Comparison of ENCODE assay signal across 9 cellular contexts in genomic region chr4:153684182-153685073, GRCh38. TPM values are rescaled to one million over a fixed set of nuclear protein-coding genes. Genes with fewer than 3 reads are reported as not detected.
DNase-seq lines count a peak whose midpoint lies in the region; ATAC-seq, FAIRE-seq and TF ChIP-seq lines count a peak whose summit lies in the region.
"Had no signal": no experiment of that assay in that cellular context is flagged by ENCODE, and none has a peak within 500 bp of the region (broad histone marks: within the 10 kb centered on the region; RNA-seq: fewer than 3 reads in every experiment).

Gene TLR2 (plus strand): TSS chr4:153684280. CDS start chr4:153702908, 18,628 bp downstream.

- peaks cover 16% of the 10 kb centered on the region for H3K23me2 ChIP-seq in H1 (ENCODE audit: low read depth, low read length)

- CTCF ChIA-PET in activated CD8-positive, alpha-beta T cell treated with anti-CD3 and anti-CD28 coated beads, Interleukin-2, amount 10 ng/mL, durations not matched to agents 7 days and 5 days (lab: Charles Lee), result interaction anchor here (1.1 to 1.5 kb wide), 2 partner anchors 66 to 102 kb away, joined by 3 read pairs; no protein-coding TSS in a partner anchor
- CTCF ChIA-PET in H1 (lab: Charles Lee; ENCODE audit: partially characterized antibody), result interaction anchor here (0.6 to 2.2 kb wide), 13 partner anchors 16 to 692 kb away, joined by 3 to 10 read pairs (median 3); no protein-coding TSS in a partner anchor

- no peaks in the 10 kb centered on the region for H3K27me3 ChIP-seq in Karpas-422 (ENCODE audit: low read length)
- H3K27me3 ChIP-seq in H1 (replicated peaks in 1 of 4; ENCODE audit: control insufficient read depth in 3 of 4, extremely low read depth in 1 of 4, insufficient read depth in 3 of 4, low read length in 3 of 4), result peaks cover 12 to 44% (median 34%) of the 10 kb centered on the region in 4 experiments

- H3K56ac ChIP-seq in H1 (replicated peaks; ENCODE audit: insufficient read length, low read depth, low read length), result peak within 1 kb of the TSS; percentile 77

- H3K23ac ChIP-seq in H1 (ENCODE audit: insufficient read length), result no peak within 1 kb of the TSS

- H3K79me2 ChIP-seq in Karpas-422 (ENCODE audit: low read length) (no peaks in the 10 kb centered on the region), H1 (ENCODE audit: control insufficient read depth in 1 of 2, insufficient read depth in 2 of 2, low read length in 2 of 2) (no peaks in the 10 kb centered on the region)

- no peak for TF ChIP-seq EP300 in H1 (IDR thresholded peaks at IDR 0.05; ENCODE audit: borderline replicate concordance in 1 of 2, low read depth in 2 of 2, low read length in 2 of 2)

- H2AFZ ChIP-seq in Karpas-422 (ENCODE audit: low read length) (no peak within 1 kb of the TSS), H1 (ENCODE audit: low read length) (peak within 1 kb of the TSS; percentile 88)

- peak within 1 kb of the TSS; percentile 48 for H3K18ac ChIP-seq in H1 (ENCODE audit: extremely low read depth, low read length)

- peaks cover 15% of the 10 kb centered on the region for H3K36me3 Mint-ChIP-seq in activated CD8-positive, alpha-beta T cell treated with anti-CD3 and anti-CD28 coated beads, Interleukin-2, amount 10 ng/mL, durations not matched to agents 7 days and 5 days (ENCODE audit: low read depth)

- peak within 1 kb of the TSS; percentile 71 for H3K4me3 Mint-ChIP-seq in activated CD8-positive, alpha-beta T cell treated with anti-CD3 and anti-CD28 coated beads, Interleukin-2, amount 10 ng/mL, durations not matched to agents 7 days and 5 days

- TF ChIP-seq POLR2A in H1 (IDR thresholded peaks at IDR 0.05; ENCODE audit: control extremely low read depth in 1 of 2, low read depth in 2 of 2, low read length in 2 of 2), result no peak

- H2BK20ac ChIP-seq in H1 (ENCODE audit: low read length), result 0 out of 2 replicates have a peak within 1 kb of the TSS, but pooled peaks have one; percentile 40

- peaks cover 25% of the 10 kb centered on the region for H3K9me3 Mint-ChIP-seq in activated CD8-positive, alpha-beta T cell treated with anti-CD3 and anti-CD28 coated beads, Interleukin-2, amount 10 ng/mL, durations not matched to agents 7 days and 5 days (ENCODE audit: insufficient read depth)

- no peaks in the 10 kb centered on the region for H3K9me2 ChIP-seq in Karpas-422 (replicated peaks; ENCODE audit: insufficient read depth, low read length)

- no peaks in the 10 kb centered on the region for H4K20me1 ChIP-seq in Karpas-422 (ENCODE audit: insufficient read depth, low read depth, low read length)
- no peaks in the 10 kb centered on the region for H4K20me1 ChIP-seq in H1 (replicated peaks in 1 of 2; ENCODE audit: control insufficient read depth in 1 of 2, insufficient read depth in 2 of 2, low read length in 2 of 2)

- H3K27ac ChIP-seq in Karpas-422 (ENCODE audit: low read length), result no peak within 1 kb of the TSS
- no peak within 1 kb of the TSS for H3K27ac ChIP-seq in H1 (ENCODE audit: low read depth, low read length)
- H3K27ac ChIP-seq: SK-N-MC had no signal

- peak; percentile 79 for ATAC-seq in GM21515 (IDR thresholded peaks at IDR 0.05; ENCODE audit: unreplicated experiment)
- peak; percentile 93 for ATAC-seq in activated CD8-positive, alpha-beta T cell treated with anti-CD3 and anti-CD28 coated beads, Interleukin-2, amount 10 ng/mL, durations not matched to agents 7 days and 5 days
- peak; percentile 95 for ATAC-seq in mucosa of descending colon

- peak within 1 kb of the TSS; percentile 23; the same call in 1 of the 2 replicates for H4K8ac ChIP-seq in H1 (ENCODE audit: extremely low read depth, insufficient read depth, low read length)

- H3K27me3 Mint-ChIP-seq in activated CD8-positive, alpha-beta T cell treated with anti-CD3 and anti-CD28 coated beads, Interleukin-2, amount 10 ng/mL, durations not matched to agents 7 days and 5 days (ENCODE audit: low read depth), result peaks cover 34% of the 10 kb centered on the region

- H2BK5ac ChIP-seq in H1 (ENCODE audit: low read depth, low read length), result peak within 1 kb of the TSS; percentile 49; the same call in 1 of the 2 replicates

- no peaks in the 10 kb centered on the region for H3K79me1 ChIP-seq in H1 (ENCODE audit: low read depth, low read length)

- H4K5ac ChIP-seq in H1 (ENCODE audit: insufficient read length, low read depth, low read length), result no peak within 1 kb of the TSS

- H3K4me1 ChIP-seq in Karpas-422 (ENCODE audit: low read length) (0 out of 2 replicates have a peak, but pooled peaks cover 3% of the 10 kb centered on the region), H1 (replicated peaks in 1 of 4; ENCODE audit: control insufficient read depth in 3 of 4, insufficient read depth in 4 of 4, low read length in 3 of 4) (peaks cover 0 to 4% (median 1%) of the 10 kb centered on the region in 4 experiments; a peak in 5 of 7 replicates), mucosa of descending colon (ENCODE audit: low read depth) (peaks cover 14% of the 10 kb centered on the region)

- no peak for TF ChIP-seq RAD21 in H1 (IDR thresholded peaks at IDR 0.05 in 1 of 2, conservative IDR thresholded peaks at IDR 0.05 in 1 of 2; ENCODE audit: low read depth in 2 of 2, low read length in 2 of 2)

- H3K14ac ChIP-seq in H1 (ENCODE audit: insufficient read length), result no peak within 1 kb of the TSS

- H3K4ac ChIP-seq in H1 (replicated peaks; ENCODE audit: insufficient read length, low read depth, low read length), result no peak within 1 kb of the TSS

- H3K4me3 ChIP-seq in Karpas-422 (ENCODE audit: low read length) (no peak within 1 kb of the TSS), H1 (ENCODE audit: extremely low read depth in 1 of 4, insufficient read depth in 2 of 4, low read depth in 3 of 4, low read length in 4 of 4) (peak within 1 kb of the TSS; percentile 45 to 64 (median 56)), mucosa of descending colon (peak within 1 kb of the TSS; percentile 13)
- H3K4me3 ChIP-seq: SK-N-MC had no signal

- H3K9me3 ChIP-seq in Karpas-422 (ENCODE audit: low read length) (peaks cover 15% of the 10 kb centered on the region), H1 (ENCODE audit: insufficient read depth in 2 of 2, low read depth in 1 of 2, low read length in 1 of 2) (peaks cover 21 to 22% of the 10 kb centered on the region in 2 experiments), mucosa of descending colon (peaks cover 17% of the 10 kb centered on the region)

- FAIRE-seq in H1 (lab: Jason Lieb, UNC), result no peak

- no peak within 1 kb of the TSS for H3K27ac Mint-ChIP-seq in activated CD8-positive, alpha-beta T cell treated with anti-CD3 and anti-CD28 coated beads, Interleukin-2, amount 10 ng/mL, durations not matched to agents 7 days and 5 days

- intact Hi-C loops in mucosa of descending colon (cut with DNase I, micrococcal nuclease), result no loop called here

- POLR2A ChIA-PET in activated CD8-positive, alpha-beta T cell treated with anti-CD3 and anti-CD28 coated beads, Interleukin-2, amount 10 ng/mL, durations not matched to agents 7 days and 5 days (lab: Charles Lee), result interaction anchor here (1.1 kb wide), 1 partner anchor 342 kb away, joined by 3 read pairs; no protein-coding TSS in a partner anchor
- POLR2A ChIA-PET in H1 (lab: Charles Lee; ENCODE audit: partially characterized antibody), result interaction anchor here (0.6 to 1.6 kb wide), 5 partner anchors 10 to 97 kb away, joined by 3 read pairs; no protein-coding TSS in a partner anchor

- peaks cover 13% of the 10 kb centered on the region for H3K4me1 Mint-ChIP-seq in activated CD8-positive, alpha-beta T cell treated with anti-CD3 and anti-CD28 coated beads, Interleukin-2, amount 10 ng/mL, durations not matched to agents 7 days and 5 days (ENCODE audit: low read depth)

- H3K36me3 ChIP-seq in Karpas-422 (ENCODE audit: insufficient read depth, low read length) (no peaks in the 10 kb centered on the region), H1 (ENCODE audit: control insufficient read depth in 2 of 4, insufficient read depth in 4 of 4, low read length in 3 of 4) (peaks cover 0 to 4% (median 0%) of the 10 kb centered on the region in 4 experiments; a peak in 2 of 8 replicates), mucosa of descending colon (ENCODE audit: low read depth) (no peaks in the 10 kb centered on the region)

- no peak within 1 kb of the TSS for H2BK15ac ChIP-seq in H1 (ENCODE audit: low read length)

- H2BK12ac ChIP-seq in H1 (ENCODE audit: low read depth, low read length), result no peak within 1 kb of the TSS

- H4K91ac ChIP-seq in H1 (replicated peaks; ENCODE audit: insufficient read length, low read length), result no peak within 1 kb of the TSS

- H3K9ac ChIP-seq in Karpas-422 (ENCODE audit: low read length) (no peak within 1 kb of the TSS), H1 (replicated peaks in 1 of 4; ENCODE audit: extremely low read depth in 1 of 4, low read depth in 3 of 4, low read length in 3 of 4) (no peak within 1 kb of the TSS; a peak in 1 of 7 replicates)

- no peak within 1 kb of the TSS for H2BK120ac ChIP-seq in H1 (replicated peaks; ENCODE audit: low read depth, low read length)

- peak; percentile 67 for DNase-seq in D341Med (ENCODE audit: low spot score)
- no peak for DNase-seq in Karpas-422
- DNase-seq in activated CD8-positive, alpha-beta T cell treated with anti-CD3 and anti-CD28 coated beads, Interleukin-2, amount 10 ng/mL, durations not matched to agents 7 days and 5 days, result peak; percentile 66
- peak in 1 of 2 experiments; percentile 84 for DNase-seq in H1 (ENCODE audit: low read depth in 1 of 2, low spot score in 2 of 2)
- peak; percentile 69 to 86 (median 82) for DNase-seq in mucosa of descending colon
- peak; percentile 39 for DNase-seq in stimulated activated CD8-positive, alpha-beta memory T cell treated with anti-CD3 and anti-CD28 coated beads, Interleukin-4, amount 100 ng/mL, for 24 hours (ENCODE audit: low read depth)
- no peak for DNase-seq in NCI-H2081 treated with DMSO at 0.1 percent for 48 hours (lab: John Stamatoyannopoulos, UW)

- TF ChIP-seq CTCF in H1 (IDR thresholded peaks at IDR 0.05; ENCODE audit: control extremely low read depth in 1 of 3, insufficient read depth in 1 of 3, low read depth in 1 of 3, low read length in 3 of 3) (no peak), mucosa of descending colon (IDR thresholded peaks at IDR 0.05) (no peak)

- peak within 1 kb of the TSS; percentile 2 for H3K4me2 ChIP-seq in Karpas-422 (ENCODE audit: low read depth, low read length, poor library complexity, severe bottlenecking)
- peak within 1 kb of the TSS; percentile 88 to 92 for H3K4me2 ChIP-seq in H1 (ENCODE audit: insufficient read depth in 1 of 2, low read depth in 2 of 2, low read length in 2 of 2)

- WGBS in H1 (ENCODE audit: extremely low coverage in 1 of 2, insufficient coverage in 1 of 2, insufficient read length in 1 of 2, insufficient replicate concordance in 2 of 2, low coverage in 1 of 2, low lambda C conversion rate in 2 of 2, missing lambda C conversion rate in 1 of 2), 2 experiments, result 3% methylated on average over 59 of the region's 79 CpGs; no CpG with 5 or more reads in 1 of the 2 experiments

- no peak within 1 kb of the TSS for H2AK5ac ChIP-seq in H1 (ENCODE audit: low read depth, low read length)

RNA-seq across cellular contexts. Expression of gene TLR2, which starts in this region (rescaled TPM):
- not detected in 2 replicates for total RNA-seq in Karpas-422 (2014; rRNA removed; shearing (Covaris generic); ENCODE audit: low replicate concordance)
- 1 to 10 TPM; 1.4 to 1.6 TPM for total RNA-seq in activated CD8-positive, alpha-beta T cell treated with anti-CD3 and anti-CD28 coated beads, Interleukin-2, amount 10 ng/mL, durations not matched to agents 7 days and 5 days
- total RNA-seq in H1 (2021; fragmentation: NEBNext Ultra II Directional; extraction: Animal tissue kit (Norgen Biotek cat#: 25700)), result 1.3 and 1.5 TPM in 2 replicates
- 0.67 and 1.3 TPM in 2 replicates for polyA plus RNA-seq in H1 (2011; rRNA removed)
- polyA plus RNA-seq in H1 (2011; cell fraction: cytosol; rRNA removed), result 0.80 TPM
- polyA plus RNA-seq in H1 (2011; cell fraction: nucleus; rRNA removed), result 1.7 TPM
- 0.97 to 1.5 TPM (median 1.1 TPM) in 4 replicates for polyA plus RNA-seq in H1 (2012, experiment 1 of 2)
- 0.09 TPM for polyA plus RNA-seq in H1 (2012, experiment 2 of 2)
- polyA plus RNA-seq in H1 (2013, experiment 1 of 2), result 1.8 TPM
- polyA plus RNA-seq in H1 (2013, experiment 2 of 2), result 1.6 TPM
- polyA minus RNA-seq in H1 (2011; rRNA and poly(A)+ RNA removed), result 1.1 and 1.2 TPM in 2 replicates
- not detected for polyA minus RNA-seq in H1 (2011; cell fraction: cytosol; rRNA and poly(A)+ RNA removed)
- polyA minus RNA-seq in H1 (2011; cell fraction: nucleus; rRNA and poly(A)+ RNA removed), result 2.9 TPM
- 10 to 100 TPM in 1 of 3 donors, 1 to 10 TPM in 2; 2.0 to 12.9 (median 7.7) TPM for total RNA-seq in mucosa of descending colon

Comparison
In these comparisons a context has a peak if more than half of its experiments do, and no peak if none do; other contexts are left out.
1. DNase-seq: peak in D341Med (single experiment), activated CD8-positive, alpha-beta T cell treated with anti-CD3 and anti-CD28 coated beads, Interleukin-2, amount 10 ng/mL, durations not matched to agents 7 days and 5 days (single experiment), mucosa of descending colon (3 of 3) and stimulated activated CD8-positive, alpha-beta memory T cell treated with anti-CD3 and anti-CD28 coated beads, Interleukin-4, amount 100 ng/mL, for 24 hours (single experiment); none in Karpas-422 (single experiment) and NCI-H2081 treated with DMSO at 0.1 percent for 48 hours (single experiment).
2. Peak in every context shown above with its lines, with median percentiles within 50 percentile points of each other: ATAC-seq.